In genomic region chr15:98794754-98795153, GRCh38 we compare ENCODE assay signal across 18 cellular contexts.
A peak's percentile ranks its signal among the peaks of the same experiment; 100 is the strongest.
DNase-seq lines count a peak whose midpoint lies in the region; ATAC-seq and TF ChIP-seq lines count a peak whose summit lies in the region.
"Had no signal": no experiment of that assay in that cellular context is flagged by ENCODE, and none has a peak within 500 bp of the region (broad histone marks: within the 10 kb centered on the region; RNA-seq: fewer than 3 reads in every experiment).

No MANE protein-coding gene starts in this region.

- no peaks in the 10 kb centered on the region for H4K20me1 ChIP-seq in H9 (ENCODE audit: control insufficient read depth, insufficient read depth, insufficient read length)

- no peaks in the 10 kb centered on the region for H3K23me2 ChIP-seq in H9 (ENCODE audit: insufficient read length, low read depth, low read length, poor library complexity, severe bottlenecking)

- H3K9ac ChIP-seq in H9 (ENCODE audit: extremely low read depth, insufficient read length, low read length) (no peak overlapping the region), trophoblast cell (ENCODE audit: low read length) (no peak overlapping the region)
- H3K9ac ChIP-seq: KMS-11 had no signal

- H2BK5ac ChIP-seq in H9 (ENCODE audit: insufficient read length, low read length) (no peak overlapping the region), trophoblast cell (ENCODE audit: low read depth, low read length, poor library complexity) (no peak overlapping the region)

- H3K36me3 ChIP-seq in trophoblast cell (ENCODE audit: control insufficient read depth in 1 of 2, insufficient read depth in 2 of 2, low read length in 2 of 2) = peaks cover 2% of the 10 kb centered on the region in 2 experiments
- H3K36me3 ChIP-seq: transverse colon had no signal

- no peak overlapping the region for H4K5ac ChIP-seq in H9 (ENCODE audit: insufficient read length, low read depth, low read length)

- H3K79me2 ChIP-seq in H9 (ENCODE audit: insufficient read depth, low read length) (peaks cover 41% of the 10 kb centered on the region; the same call in 1 of the 2 replicates), trophoblast cell (ENCODE audit: control insufficient read depth, insufficient read depth, low read length, poor library complexity) (peaks cover 10% of the 10 kb centered on the region)

- no peaks in the 10 kb centered on the region for H3K27me3 ChIP-seq in H9 (ENCODE audit: insufficient read depth, low read length)
- H3K27me3 ChIP-seq in trophoblast cell (ENCODE audit: insufficient read depth, low read length) = no peaks in the 10 kb centered on the region
- H3K27me3 ChIP-seq: transverse colon had no signal

- H3K18ac ChIP-seq in H9 (ENCODE audit: insufficient read length, low read depth, low read length) (no peak overlapping the region), trophoblast cell (ENCODE audit: low read length) (no peak overlapping the region)

- WGBS in H9 (ENCODE audit: extremely low coverage, insufficient read length, low lambda C conversion rate) = no CpG with 5 or more reads among the region's 3 CpGs
- no CpG with 5 or more reads among the region's 3 CpGs for WGBS in trophoblast cell (ENCODE audit: extremely low coverage, insufficient coverage, insufficient read length)

- no peaks in the 10 kb centered on the region for H3K36me3 Mint-ChIP-seq in H9 (ENCODE audit: insufficient read depth in 1 of 3, low read depth in 3 of 3)
- H3K36me3 Mint-ChIP-seq: CD14-positive monocyte had no signal

- H2AFZ ChIP-seq in H9 (ENCODE audit: low read length) (no peak overlapping the region), trophoblast cell (ENCODE audit: insufficient read depth, low read length, poor library complexity) (no peak overlapping the region)

- no peak overlapping the region for H2BK15ac ChIP-seq in H9 (ENCODE audit: low read depth, low read length)

- peak overlapping the region in 2 of 3 experiments; percentile 13 to 62; a peak in 3 of 7 replicates for H3K27ac Mint-ChIP-seq in H9

- no peak overlapping the region for H3K14ac ChIP-seq in H9 (ENCODE audit: insufficient read depth, low read length)
- H3K14ac ChIP-seq in trophoblast cell (ENCODE audit: low read length) = no peak overlapping the region

- H3K23ac ChIP-seq in H9 (ENCODE audit: insufficient read length, low read depth, low read length) (no peak overlapping the region), trophoblast cell (ENCODE audit: low read length) (no peak overlapping the region)

- peaks cover 8% of the 10 kb centered on the region for H3K79me1 ChIP-seq in H9 (ENCODE audit: insufficient read depth, low read depth, low read length, poor library complexity, severe bottlenecking)
- no peaks in the 10 kb centered on the region for H3K79me1 ChIP-seq in trophoblast cell (ENCODE audit: low read length)

- DNase-seq in H9 = no peak
- peak; percentile 90 for DNase-seq in amniotic epithelial cell (ENCODE audit: low read depth)
- DNase-seq in left kidney (ENCODE audit: low read depth, low spot score) = peak; percentile 56
- DNase-seq in trophoblast cell = peak; percentile 38 to 73
- DNase-seq in stimulated activated CD8-positive, alpha-beta memory T cell treated with anti-CD3 and anti-CD28 coated beads, Interleukin-4, amount 100 ng/mL, for 48 hours = no peak
- no peak for DNase-seq in HuH-7.5 (ENCODE audit: low spot score)
- DNase-seq in NCI-H2081 treated with DMSO at 0.1 percent for 48 hours (lab: John Stamatoyannopoulos, UW) = no peak
- DNase-seq: activated gamma-delta T cell treated with Interleukin-2 at 50 U/mL for 16 hours; dermis blood vessel endothelial cell; NCI-H1694; occipital lobe; retina; stimulated activated CD4-positive, alpha-beta T cell treated with anti-CD3 and anti-CD28 coated beads, Interleukin-12 subunit alpha, Interleukin-12 subunit beta, amount 100 ng/mL, for 4 hours; transverse colon had no signal

- H3K27ac ChIP-seq in H9 (ENCODE audit: insufficient read length, low read depth, low read length) = no peak overlapping the region
- no peak overlapping the region for H3K27ac ChIP-seq in trophoblast cell (ENCODE audit: low read depth, low read length)
- H3K27ac ChIP-seq: KMS-11, transverse colon had no signal

- H3K4me3 Mint-ChIP-seq in H9 = no peak overlapping the region; a peak in 1 of 5 replicates
- H3K4me3 Mint-ChIP-seq: CD14-positive monocyte had no signal

- H2BK20ac ChIP-seq in H9 (ENCODE audit: low read depth, low read length, poor library complexity, severe bottlenecking) = no peak overlapping the region

- H3K9me3 Mint-ChIP-seq in H9 = no peaks in the 10 kb centered on the region
- H3K9me3 Mint-ChIP-seq: CD14-positive monocyte had no signal

- H3K4me2 ChIP-seq in H9 (ENCODE audit: insufficient read depth, insufficient read length, low read length) (no peak overlapping the region), trophoblast cell (ENCODE audit: low read length) (no peak overlapping the region)
- H3K4me2 ChIP-seq: KMS-11 had no signal

- no peak overlapping the region for H3K4me3 ChIP-seq in trophoblast cell (ENCODE audit: low read depth, low read length)
- H3K4me3 ChIP-seq: lung, transverse colon had no signal

- no peak overlapping the region for H3K56ac ChIP-seq in H9 (ENCODE audit: insufficient read length, low read depth, low read length)

- H2BK12ac ChIP-seq in H9 (ENCODE audit: insufficient read length, low read depth, low read length) (no peak overlapping the region), trophoblast cell (ENCODE audit: low read length) (no peak overlapping the region)

- peaks cover 89 to 91% of the 10 kb centered on the region in 2 experiments for H3K4me1 Mint-ChIP-seq in H9

- H2BK120ac ChIP-seq in H9 (ENCODE audit: low read depth, low read length, poor library complexity, severe bottlenecking) (no peak overlapping the region), trophoblast cell (ENCODE audit: insufficient read depth, low read length, poor library complexity) (no peak overlapping the region)

- H2AK5ac ChIP-seq in H9 (ENCODE audit: insufficient read length, low read length) (no peak overlapping the region), trophoblast cell (ENCODE audit: low read length) (no peak overlapping the region)

- H3K9me3 ChIP-seq in H9 (ENCODE audit: control insufficient read depth, low read depth, low read length) = no peaks in the 10 kb centered on the region
- peaks cover 2% of the 10 kb centered on the region for H3K9me3 ChIP-seq in trophoblast cell (ENCODE audit: insufficient read depth, low read depth, low read length)
- H3K9me3 ChIP-seq: transverse colon had no signal

- H3K4ac ChIP-seq in H9 (ENCODE audit: low read depth, low read length) (no peak overlapping the region), trophoblast cell (ENCODE audit: low read depth, low read length) (no peak overlapping the region)

- no peak overlapping the region for H3T11ph ChIP-seq in H9 (ENCODE audit: low read length)

- ATAC-seq in GM21360 (IDR thresholded peaks at IDR 0.05; ENCODE audit: unreplicated experiment) = no peak

- H4K8ac ChIP-seq in H9 (replicated peaks; ENCODE audit: insufficient read length, low read depth, low read length) = no peak overlapping the region
- no peak overlapping the region for H4K8ac ChIP-seq in trophoblast cell (ENCODE audit: low read depth, low read length)

- H3K4me1 ChIP-seq in H9 (ENCODE audit: insufficient read depth, low read length) (peaks cover 17% of the 10 kb centered on the region; the same call in 1 of the 2 replicates), trophoblast cell (ENCODE audit: control insufficient read depth in 1 of 2, insufficient read depth in 2 of 2, low read length in 2 of 2) (peaks cover 7 to 9% of the 10 kb centered on the region in 2 experiments)

- H4K91ac ChIP-seq in H9 (ENCODE audit: insufficient read length, low read depth, low read length) (no peak overlapping the region), trophoblast cell (ENCODE audit: low read depth, low read length) (no peak overlapping the region)

- no peak overlapping the region for H4K12ac ChIP-seq in trophoblast cell (ENCODE audit: low read depth, low read length)

- no peak for TF ChIP-seq CTCF in H9 (conservative IDR thresholded peaks at IDR 0.05)

- peaks cover 1% of the 10 kb centered on the region; the same call in 1 of the 2 replicates for H3K27me3 Mint-ChIP-seq in H9 (ENCODE audit: low read depth)

Comparison
In these comparisons a context has a peak if more than half of its experiments do, and no peak if none do; other contexts are left out.
1. DNase-seq: peak in amniotic epithelial cell (single experiment), left kidney (single experiment) and trophoblast cell (2 of 2); none in H9 (single experiment), stimulated activated CD8-positive, alpha-beta memory T cell treated with anti-CD3 and anti-CD28 coated beads, Interleukin-4, amount 100 ng/mL, for 48 hours (single experiment), HuH-7.5 (single experiment) and NCI-H2081 treated with DMSO at 0.1 percent for 48 hours (single experiment).